In the genomic region with DNA sequence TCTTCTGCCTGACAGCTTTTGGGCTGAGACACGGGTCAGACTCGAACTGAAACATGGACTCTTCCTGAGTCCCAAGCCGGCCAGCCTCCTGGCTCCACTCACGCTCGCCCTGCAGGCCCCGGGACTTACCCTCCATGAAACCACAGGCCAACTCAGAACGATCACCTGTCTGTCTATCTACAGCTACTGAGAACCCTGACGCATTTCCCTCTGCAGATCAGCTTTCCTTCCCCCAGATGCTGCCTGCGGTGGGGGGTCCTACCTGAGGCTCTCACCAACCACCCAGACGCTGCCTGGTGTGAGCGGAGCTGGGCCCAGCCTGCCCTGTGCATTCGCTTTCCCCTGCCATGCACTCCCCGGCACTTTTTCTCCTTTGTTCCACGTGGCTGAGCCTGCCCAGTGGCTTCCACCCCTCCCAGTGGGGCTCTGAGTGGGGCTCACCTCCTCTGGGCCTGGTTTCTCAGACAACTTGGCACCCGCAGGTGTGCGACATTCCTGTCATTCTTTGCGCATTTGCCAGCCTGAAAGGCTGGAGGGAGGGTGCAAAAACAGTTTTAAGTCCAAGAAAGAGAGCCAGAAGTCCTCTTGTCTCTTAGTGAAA, we compare ENCODE assay signal across 1 cellular context.
TF ChIP-seq lines count a peak whose summit lies in the region.

No MANE protein-coding gene starts in this region.

TF ChIP-seq in IMR-90, 13 proteins besides CTCF, POLR2A, EP300 and RAD21:
- TF ChIP-seq CEBPB (IDR thresholded peaks at IDR 0.05; ENCODE audit: low read depth, low read length) (no peak), MXI1 (IDR thresholded peaks at IDR 0.05; ENCODE audit: borderline replicate concordance, low read depth, low read length) (no peak), MAFK (IDR thresholded peaks at IDR 0.05; ENCODE audit: low read depth, low read length) (no peak), CHD1 (IDR thresholded peaks at IDR 0.05; ENCODE audit: low read depth, low read length) (no peak), FOS (IDR thresholded peaks at IDR 0.05; ENCODE audit: low read depth, low read length) (no peak), RFX5 (IDR thresholded peaks at IDR 0.05; ENCODE audit: low read depth, low read length) (no peak), NFE2L2 (IDR thresholded peaks at IDR 0.05; ENCODE audit: low read depth, low read length) (no peak), SMC3 (IDR thresholded peaks at IDR 0.05; ENCODE audit: low read depth, low read length) (no peak), RCOR1 (IDR thresholded peaks at IDR 0.05; ENCODE audit: insufficient replicate concordance, low read length) (no peak), BHLHE40 (IDR thresholded peaks at IDR 0.05; ENCODE audit: low read depth, low read length) (no peak), MAZ (IDR thresholded peaks at IDR 0.05; ENCODE audit: borderline replicate concordance, low read depth, low read length) (no peak)
- TF ChIP-seq, protein P1, sequence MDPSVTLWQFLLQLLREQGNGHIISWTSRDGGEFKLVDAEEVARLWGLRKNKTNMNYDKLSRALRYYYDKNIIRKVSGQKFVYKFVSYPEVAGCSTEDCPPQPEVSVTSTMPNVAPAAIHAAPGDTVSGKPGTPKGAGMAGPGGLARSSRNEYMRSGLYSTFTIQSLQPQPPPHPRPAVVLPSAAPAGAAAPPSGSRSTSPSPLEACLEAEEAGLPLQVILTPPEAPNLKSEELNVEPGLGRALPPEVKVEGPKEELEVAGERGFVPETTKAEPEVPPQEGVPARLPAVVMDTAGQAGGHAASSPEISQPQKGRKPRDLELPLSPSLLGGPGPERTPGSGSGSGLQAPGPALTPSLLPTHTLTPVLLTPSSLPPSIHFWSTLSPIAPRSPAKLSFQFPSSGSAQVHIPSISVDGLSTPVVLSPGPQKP (IDR thresholded peaks at IDR 0.05; ENCODE audit: borderline replicate concordance, low read depth, low read length) = no peak
- TF ChIP-seq, protein P2, sequence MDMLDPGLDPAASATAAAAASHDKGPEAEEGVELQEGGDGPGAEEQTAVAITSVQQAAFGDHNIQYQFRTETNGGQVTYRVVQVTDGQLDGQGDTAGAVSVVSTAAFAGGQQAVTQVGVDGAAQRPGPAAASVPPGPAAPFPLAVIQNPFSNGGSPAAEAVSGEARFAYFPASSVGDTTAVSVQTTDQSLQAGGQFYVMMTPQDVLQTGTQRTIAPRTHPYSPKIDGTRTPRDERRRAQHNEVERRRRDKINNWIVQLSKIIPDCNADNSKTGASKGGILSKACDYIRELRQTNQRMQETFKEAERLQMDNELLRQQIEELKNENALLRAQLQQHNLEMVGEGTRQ (IDR thresholded peaks at IDR 0.05; ENCODE audit: low read depth, low read length) = no peak
